In genomic region chr7:128387216-128387615, GRCh38 we compare ENCODE assay signal across 11 cellular contexts. TPM values are rescaled to one million over a fixed set of nuclear protein-coding genes. Genes with fewer than 3 reads are reported as not detected.
A peak's percentile ranks its signal among the peaks of the same experiment; 100 is the strongest.
DNase-seq lines count a peak whose midpoint lies in the region; ATAC-seq and TF ChIP-seq lines count a peak whose summit lies in the region.
"Had no signal": no experiment of that assay in that cellular context is flagged by ENCODE, and none has a peak within 500 bp of the region (broad histone marks: within the 10 kb centered on the region; RNA-seq: fewer than 3 reads in every experiment).

No MANE protein-coding gene starts in this region.

- POLR2A ChIA-PET in GM10248 (lab: Yijun Ruan, JAX) (no interaction called here), RWPE1 (lab: Yijun Ruan, JAX; ENCODE audit: low non-redundant PET) (no interaction called here)

- intact Hi-C loops in left cardiac atrium (cut with DNase I): loop anchor here (1.0 to 5.0 kb wide), 2 partner anchors 40 kb away; no protein-coding TSS in a partner anchor

- H3K27me3 ChIP-seq in parathyroid adenoma (ENCODE audit: control insufficient read depth, insufficient read depth, low read length): no peaks in the 10 kb centered on the region
- H3K27me3 ChIP-seq: ovary had no signal

- ATAC-seq in left cardiac atrium: peak; percentile 4 to 5

- no peaks in the 10 kb centered on the region for H3K36me3 ChIP-seq in parathyroid adenoma (ENCODE audit: control insufficient read depth, insufficient read depth, low read length)
- H3K36me3 ChIP-seq: ovary had no signal

- no peak overlapping the region for H3K4me2 ChIP-seq in parathyroid adenoma (ENCODE audit: low read length)

- H3K4me3 ChIP-seq in parathyroid adenoma (ENCODE audit: low read depth, low read length): no peak overlapping the region
- H3K4me3 ChIP-seq: ovary had no signal

- TF ChIP-seq CTCF in GM10248 (IDR thresholded peaks at IDR 0.05; ENCODE audit: control extremely low read depth, extremely low read depth, low read depth, missing control alignments) (peak; percentile 6), RWPE1 (conservative IDR thresholded peaks at IDR 0.05; ENCODE audit: low read depth) (no peak), parathyroid adenoma (IDR thresholded peaks at IDR 0.05) (no peak)

- no peaks in the 10 kb centered on the region for H3K9me3 ChIP-seq in parathyroid adenoma (ENCODE audit: control insufficient read depth, low read length)
- H3K9me3 ChIP-seq: heart right ventricle, ovary had no signal

- CTCF ChIA-PET in GM10248 (lab: Yijun Ruan, JAX): interaction anchor here (0.9 to 42.2 kb wide), 12 partner anchors 8 to 1040 kb away, joined by 3 to 963 read pairs (median 8); partner anchors contain the start of genes IMPDH1 and RBM28
- CTCF ChIA-PET in RWPE1 (lab: Yijun Ruan, JAX): interaction anchor here (0.6 to 4.8 kb wide), 9 partner anchors 10 to 1109 kb away, joined by 3 to 87 read pairs (median 6); partner anchors contain the start of gene RBM28

- H3K9ac ChIP-seq in parathyroid adenoma: no peak overlapping the region

- H3K27ac ChIP-seq in RWPE1 (0 out of 2 replicates have a peak overlapping the region, but pooled peaks have one; percentile 4), parathyroid adenoma (no peak overlapping the region)
- H3K27ac ChIP-seq: heart right ventricle, ovary, WERI-Rb-1 had no signal

- H3K79me2 ChIP-seq in parathyroid adenoma: no peaks in the 10 kb centered on the region

- H2AFZ ChIP-seq in parathyroid adenoma: peak overlapping the region; percentile 51

- DNase-seq in GM10248 (ENCODE audit: extremely low spot score): no peak
- DNase-seq in RWPE1 (ENCODE audit: low spot score): no peak
- no peak for DNase-seq in left cardiac atrium
- DNase-seq in activated CD4-positive, CD25-positive, alpha-beta regulatory T cell treated with anti-CD3 and anti-CD28 coated beads, Interleukin-2, amount 50 U/mL, for 72 hours: no peak
- DNase-seq in NOMO-1 treated with dmso at 0.1 percent for 144 hours (lab: John Stamatoyannopoulos, UW; ENCODE audit: unreplicated experiment): no peak
- DNase-seq in NCI-H1417 treated with DMSO at 0.1 percent for 48 hours (lab: John Stamatoyannopoulos, UW): no peak
- DNase-seq: NCI-H187 had no signal

- H3K4me1 ChIP-seq in parathyroid adenoma: no peaks in the 10 kb centered on the region

RNA-seq across cellular contexts. Expression of gene IMPDH1, which starts 22.6 kb away (rescaled TPM):
- 10 to 100 TPM; 31.2 to 34.1 TPM for total RNA-seq in left cardiac atrium

RNA-seq across cellular contexts. Expression of gene PRRT4, which starts 25.7 kb away (rescaled TPM):
- 1 to 10 TPM; 1.8 to 7.1 TPM for total RNA-seq in left cardiac atrium

RNA-seq across cellular contexts. Expression of gene RBM28, which starts 43.5 kb away (rescaled TPM):
- total RNA-seq in left cardiac atrium: 10 to 100 TPM; 25.4 to 33.9 TPM
